ENCODE assay signal across 9 cellular contexts in genomic region chr4:87270144-87270543, GRCh38. TPM values are rescaled to one million over a fixed set of nuclear protein-coding genes. Genes with fewer than 3 reads are reported as not detected.
DNase-seq lines count a peak whose midpoint lies in the region; ATAC-seq, FAIRE-seq and TF ChIP-seq lines count a peak whose summit lies in the region.
"Had no signal": no experiment of that assay in that cellular context is flagged by ENCODE, and none has a peak within 500 bp of the region (broad histone marks: within the 10 kb centered on the region; RNA-seq: fewer than 3 reads in every experiment).

No MANE protein-coding gene starts in this region.

- H3K4me3 ChIP-seq in choroid plexus epithelial cell (ENCODE audit: low read depth, low read length), result no peak overlapping the region

- no peak overlapping the region for H3K4me3 Mint-ChIP-seq in natural killer cell

- FAIRE-seq in A204.1 (lab: Jason Lieb, UNC), result peak; percentile 52
- FAIRE-seq: colon had no signal

- no peaks in the 10 kb centered on the region for H3K9me3 Mint-ChIP-seq in natural killer cell

- no peak for ATAC-seq in GM18870 (IDR thresholded peaks at IDR 0.05; ENCODE audit: unreplicated experiment)
- no peak for ATAC-seq in GM18907 (IDR thresholded peaks at IDR 0.05; ENCODE audit: unreplicated experiment)
- ATAC-seq in natural killer cell, result no peak

- no peaks in the 10 kb centered on the region for H3K36me3 Mint-ChIP-seq in natural killer cell

- peak; percentile 7 for DNase-seq in NCI-H226
- DNase-seq in choroid plexus epithelial cell (ENCODE audit: low read depth), result peak; percentile 81
- peak; percentile 54 for DNase-seq in myocyte (ENCODE audit: low read depth)
- no peak for DNase-seq in natural killer cell

- intact Hi-C loops in natural killer cell (cut with micrococcal nuclease), result no loop called here

- TF ChIP-seq CTCF in GM12872 (IDR thresholded peaks at IDR 0.05; ENCODE audit: insufficient read depth, low read depth, low read length) (peak; percentile 25; the same call in 2 of the 3 replicates), choroid plexus epithelial cell (conservative IDR thresholded peaks at IDR 0.05; ENCODE audit: low read depth, low read length) (peak; percentile 85), natural killer cell (IDR thresholded peaks at IDR 0.05) (no peak)

- H3K27me3 Mint-ChIP-seq in natural killer cell (ENCODE audit: low read depth in 2 of 2), result peaks cover 0 to 5% of the 10 kb centered on the region in 2 donors

- no peak overlapping the region for H3K27ac Mint-ChIP-seq in natural killer cell

- no peaks in the 10 kb centered on the region for H3K4me1 Mint-ChIP-seq in natural killer cell

RNA-seq across cellular contexts. Expression of gene KLHL8, which starts 49.7 kb away (rescaled TPM):
- 8.4 and 10.1 TPM in 2 replicates for total RNA-seq in myocyte
- 4.1 TPM for polyA plus RNA-seq in myocyte (2012)
- 10 to 100 TPM in 1 of 3 donors, 1 to 10 TPM in 2; 8.3 to 11.2 (median 9.1) TPM for total RNA-seq in natural killer cell

RNA-seq across cellular contexts. Expression of gene HSD17B13, which starts 52.5 kb away (rescaled TPM):
- not detected in 2 replicates for total RNA-seq in myocyte
- 0.04 TPM for polyA plus RNA-seq in myocyte (2012)
- total RNA-seq in natural killer cell, result under 1 TPM; 0.33 to 0.95 (median 0.73) TPM
